25 cellular contexts compared by ENCODE assay signal in the genomic region with DNA sequence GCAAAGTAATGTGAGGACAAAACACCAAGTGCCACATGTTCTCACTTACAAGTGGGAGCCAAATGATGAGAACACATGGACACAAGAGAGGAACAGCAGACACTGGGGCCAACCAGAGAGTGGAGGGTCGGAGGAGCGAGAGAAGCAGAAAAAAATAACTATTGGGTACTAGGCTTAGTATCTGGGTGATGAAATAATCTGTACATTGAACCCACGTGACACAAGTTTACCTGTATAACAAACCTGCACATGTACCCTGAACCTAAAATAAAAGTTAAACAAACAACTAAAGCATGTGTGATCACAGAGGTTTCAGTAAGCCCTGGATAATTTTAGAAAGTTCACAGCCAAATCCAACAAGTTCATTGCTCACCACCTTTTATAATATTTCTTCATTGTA.
"Had no signal": no experiment of that assay in that cellular context is flagged by ENCODE, and none has a peak within 500 bp of the region (broad histone marks: within the 10 kb centered on the region; RNA-seq: fewer than 3 reads in every experiment).

No MANE protein-coding gene starts in this region.

- FAIRE-seq: keratinocyte had no signal

- H3K4me3 Mint-ChIP-seq: effector memory CD8-positive, alpha-beta T cell; immature natural killer cell; naive B cell; nephron had no signal

- H3K9ac ChIP-seq: parathyroid adenoma had no signal

- DNase-seq: effector memory CD8-positive, alpha-beta T cell; esophagus squamous epithelium; foreskin fibroblast; glutamatergic neuron; immature natural killer cell; left cardiac atrium; left ventricle myocardium inferior; mesenchymal stem cell; midbrain; naive B cell; psoas muscle; retina; stimulated activated CD4-positive, alpha-beta T cell treated with anti-CD3 and anti-CD28 coated beads, Interleukin-2, amount 100 ng/mL, for 24 hours; stimulated activated CD4-positive, alpha-beta T cell treated with anti-CD3 and anti-CD28 coated beads, Interleukin-4, amount 100 ng/mL, for 4 hours; stimulated activated naive CD4-positive, alpha-beta T cell; thyroid gland; upper lobe of right lung had no signal

- H3K27me3 ChIP-seq: esophagus squamous epithelium, thyroid gland, upper lobe of right lung, vagina had no signal

- H3K4me1 ChIP-seq: esophagus squamous epithelium, gastroesophageal sphincter, left ventricle myocardium inferior, parathyroid adenoma, thyroid gland, upper lobe of right lung, vagina had no signal

- ATAC-seq: effector memory CD8-positive, alpha-beta T cell; gastroesophageal sphincter; left cardiac atrium; psoas muscle; sciatic nerve; upper lobe of right lung had no signal

- H3K79me2 ChIP-seq: parathyroid adenoma had no signal

- H3K9me3 Mint-ChIP-seq: effector memory CD8-positive, alpha-beta T cell; immature natural killer cell; nephron had no signal

- H3K36me3 Mint-ChIP-seq: immature natural killer cell, naive B cell had no signal

- H3K9me3 ChIP-seq: esophagus squamous epithelium, gastroesophageal sphincter, left ventricle myocardium inferior, psoas muscle, thyroid gland, upper lobe of right lung, vagina had no signal

- H3K4me3 ChIP-seq: esophagus squamous epithelium, gastroesophageal sphincter, left ventricle myocardium inferior, lung, psoas muscle, thyroid gland, upper lobe of right lung, vagina had no signal

- H3K4me1 Mint-ChIP-seq: immature natural killer cell, naive B cell, nephron had no signal

- H3K36me3 ChIP-seq: esophagus squamous epithelium, gastroesophageal sphincter, left ventricle myocardium inferior, thyroid gland, upper lobe of right lung, vagina had no signal

- H2AFZ ChIP-seq: parathyroid adenoma had no signal

- H3K27ac Mint-ChIP-seq: effector memory CD8-positive, alpha-beta T cell; immature natural killer cell; naive B cell; nephron had no signal

- H3K27ac ChIP-seq: epithelial cell of prostate, esophagus squamous epithelium, gastroesophageal sphincter, left ventricle myocardium inferior, parathyroid adenoma, psoas muscle, thyroid gland, upper lobe of right lung, vagina had no signal
